In genomic region chr13:20351279-20352022, GRCh38 we compare ENCODE assay signal across 13 cellular contexts.
DNase-seq lines count a peak whose midpoint lies in the region; TF ChIP-seq lines count a peak whose summit lies in the region.
"Had no signal": no experiment of that assay in that cellular context is flagged by ENCODE, and none has a peak within 500 bp of the region (broad histone marks: within the 10 kb centered on the region; RNA-seq: fewer than 3 reads in every experiment).

No MANE protein-coding gene starts in this region.

- no peak overlapping the region for H3K4me3 ChIP-seq in epithelial cell of esophagus (ENCODE audit: low read length)
- H3K4me3 ChIP-seq: right lobe of liver, uterus had no signal

- in situ Hi-C loops in GM13977 (cut with MboI; ENCODE audit: low pct_unique_long_range_greater_than_20kb, low sequenced_read_pairs, unreplicated experiment) = no loop called here

- DNase-seq in HCEC 1CT (peak; percentile 88), OCI-M1 (lab: John Stamatoyannopoulos, UW) (peak; percentile 34), epithelial cell of esophagus (ENCODE audit: low read depth) (peak; percentile 82), stromal cell of bone marrow (ENCODE audit: low read depth) (peak; percentile 39), GM13977 (ENCODE audit: low spot score) (no peak)
- DNase-seq in stimulated activated CD4-positive, alpha-beta T cell treated with anti-CD3 and anti-CD28 coated beads, Interleukin-15, amount 100 ng/mL, for 24 hours = no peak
- no peak for DNase-seq in activated T-cell treated with anti-CD3 and anti-CD28 coated beads, Interleukin-2, amount 50 U/mL, for 48 hours
- DNase-seq: activated CD4-positive, alpha-beta T cell treated with anti-CD3 and anti-CD28 coated beads, Interleukin-2, amount 10 ng/mL, durations not matched to agents 7 days and 5 days; activated naive CD8-positive, alpha-beta T cell treated with anti-CD3 and anti-CD28 coated beads, Interleukin-2, amount 10 ng/mL, durations not matched to agents 7 days and 5 days; effector CD4-positive, alpha-beta T cell; NCI-H2171 treated with DMSO at 0.1 percent for 48 hours; right lobe of liver; uterus had no signal

- TF ChIP-seq CTCF in epithelial cell of esophagus (IDR thresholded peaks at IDR 0.05; ENCODE audit: insufficient read depth, low read depth, low read length, missing control alignments) = no peak
- TF ChIP-seq CTCF in GM13977 (IDR thresholded peaks at IDR 0.05; ENCODE audit: extremely low read depth, insufficient read depth, missing control alignments) = no peak

Comparison
In these comparisons a context has a peak if more than half of its experiments do, and no peak if none do; other contexts are left out.
1. DNase-seq: peak in HCEC 1CT (single experiment), OCI-M1 (single experiment), epithelial cell of esophagus (single experiment) and stromal cell of bone marrow (single experiment); none in stimulated activated CD4-positive, alpha-beta T cell treated with anti-CD3 and anti-CD28 coated beads, Interleukin-15, amount 100 ng/mL, for 24 hours (single experiment), GM13977 (single experiment) and activated T-cell treated with anti-CD3 and anti-CD28 coated beads, Interleukin-2, amount 50 U/mL, for 48 hours (0 of 2).